Comparison of ENCODE assay signal across 8 cellular contexts in the genomic region with DNA sequence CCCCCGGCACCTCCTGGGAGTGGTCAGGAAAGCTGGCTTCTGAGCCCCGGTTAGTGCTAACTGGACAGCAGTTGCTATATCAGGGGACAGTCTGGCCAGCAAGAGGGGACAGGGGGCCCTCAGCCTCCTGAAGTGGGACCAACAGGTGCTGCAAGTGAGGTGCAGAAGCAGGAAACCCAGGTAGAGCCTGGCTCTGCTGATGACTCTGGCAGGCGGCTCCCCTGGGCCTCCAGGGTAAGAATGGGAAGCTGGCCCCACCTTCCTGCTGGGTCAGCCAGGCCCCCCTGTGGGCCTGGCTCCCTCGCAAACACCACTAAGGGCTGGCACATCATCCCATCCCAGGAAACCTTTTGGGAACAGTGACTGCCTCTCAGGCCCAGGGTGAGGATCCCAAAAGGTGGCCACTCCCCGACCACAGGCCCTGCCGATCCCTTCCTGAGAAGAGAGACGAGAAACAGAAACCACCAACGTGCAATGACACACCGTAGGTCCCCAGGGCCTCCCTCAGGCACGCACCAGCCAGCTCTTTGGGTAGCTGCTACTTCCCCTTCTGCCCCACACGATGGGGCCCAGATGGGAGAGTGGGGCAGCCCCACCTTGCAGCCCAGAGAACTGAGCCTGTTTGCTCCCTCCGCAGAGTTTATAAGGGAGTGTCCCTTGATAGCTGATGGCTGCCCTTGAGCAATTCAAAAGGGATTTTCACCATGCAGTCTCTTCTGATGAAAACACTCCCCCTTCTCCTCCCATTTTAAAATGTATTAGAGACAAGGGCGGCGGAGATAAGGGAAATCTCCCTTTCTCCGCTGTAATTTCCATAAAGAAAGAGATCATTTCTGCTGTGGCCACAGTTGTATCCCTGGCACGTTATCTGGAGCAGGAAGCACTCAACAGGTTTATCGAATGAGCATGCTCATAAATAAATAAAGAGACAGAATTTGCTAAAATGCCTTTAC.
DNase-seq lines count a peak whose midpoint lies in the region; ATAC-seq and TF ChIP-seq lines count a peak whose summit lies in the region.

No MANE protein-coding gene starts in this region.

- H3K4me1 ChIP-seq in Peyer's patch (peaks cover 4 to 40% (median 32%) of the 10 kb centered on the region in 4 donors), gastroesophageal sphincter (peaks cover 0 to 46% (median 27%) of the 10 kb centered on the region in 3 donors), ovary (ENCODE audit: insufficient read depth) (peaks cover 4% of the 10 kb centered on the region)

- ATAC-seq in GM18870 (IDR thresholded peaks at IDR 0.05; ENCODE audit: unreplicated experiment) (peak; percentile 76), HG03025 (IDR thresholded peaks at IDR 0.05; ENCODE audit: low FRiP score, unreplicated experiment) (peak; percentile 74), gastroesophageal sphincter (peak; percentile 46)
- ATAC-seq in activated T-cell treated with anti-CD3 and anti-CD28 coated beads, Interleukin-2, amount 50 U/mL, for 72 hours (replicated peaks in 1 of 2) = peak; percentile 86 to 88

- H3K27ac ChIP-seq in Peyer's patch (peak overlapping the region; percentile 69 to 84 (median 75)), gastroesophageal sphincter (peak overlapping the region in 3 of 4 donors; percentile 68 to 77 (median 70)), ovary (no peak overlapping the region)

- 32 to 33% methylated on average over 6 to 9 of the region's 17 CpGs for WGBS in gastroesophageal sphincter (ENCODE audit: low coverage in 1 of 2), 2 donors
- WGBS in ovary, 3 donors = 26 to 40% (median 28%) methylated on average over 17 of the region's 17 CpGs

- intact Hi-C loops in ovary (cut with DNase I) = loop anchor here in 1 of 4 donors (5.0 kb wide), 1 partner anchor 76 kb away; a partner anchor contains a TSS

- peaks cover 91% of the 10 kb centered on the region for H3K4me1 Mint-ChIP-seq in activated T-cell treated with anti-CD3 and anti-CD28 coated beads, Interleukin-2, amount 50 U/mL, for 72 hours (ENCODE audit: low read depth)

- H3K4me3 ChIP-seq in Peyer's patch (peak overlapping the region in 3 of 4 donors; percentile 12 to 40 (median 26)), gastroesophageal sphincter (peak overlapping the region in 1 of 2 donors; percentile 34), ovary (no peak overlapping the region)

- peaks cover 17 to 28% of the 10 kb centered on the region in 2 donors for H3K36me3 Mint-ChIP-seq in activated T-cell treated with anti-CD3 and anti-CD28 coated beads, Interleukin-2, amount 50 U/mL, for 72 hours (ENCODE audit: insufficient read depth in 2 of 2)

- no peak for TF ChIP-seq POLR2A in Peyer's patch (IDR thresholded peaks at IDR 0.05)
- no peak for TF ChIP-seq POLR2A in gastroesophageal sphincter (IDR thresholded peaks at IDR 0.05)
- no peak for TF ChIP-seq POLR2A in ovary (IDR thresholded peaks at IDR 0.05)

- H3K36me3 ChIP-seq in Peyer's patch (peaks cover 0 to 7% (median 0%) of the 10 kb centered on the region in 3 donors), gastroesophageal sphincter (peaks cover 0 to 12% of the 10 kb centered on the region in 2 donors), ovary (no peaks in the 10 kb centered on the region)

- H3K27me3 ChIP-seq in Peyer's patch (no peaks in the 10 kb centered on the region), gastroesophageal sphincter (no peaks in the 10 kb centered on the region), ovary (no peaks in the 10 kb centered on the region)

- TF ChIP-seq EP300 in gastroesophageal sphincter (IDR thresholded peaks at IDR 0.05) (no peak), ovary (IDR thresholded peaks at IDR 0.05) (no peak)

- peak; percentile 62 to 91 (median 83) for DNase-seq in Peyer's patch
- peak; percentile 90 to 93 for DNase-seq in activated T-cell treated with anti-CD3 and anti-CD28 coated beads, Interleukin-2, amount 50 U/mL, for 72 hours
- peak; percentile 93 for DNase-seq in stimulated activated CD4-positive, alpha-beta T cell treated with anti-CD3 and anti-CD28 coated beads, Interleukin-15, amount 100 ng/mL, for 24 hours
- no peak for DNase-seq in COR-L47 (lab: John Stamatoyannopoulos, UW)
- DNase-seq in ovary = no peak

- no peaks in the 10 kb centered on the region for H3K27me3 Mint-ChIP-seq in activated T-cell treated with anti-CD3 and anti-CD28 coated beads, Interleukin-2, amount 50 U/mL, for 72 hours (ENCODE audit: low read depth)

- H3K9me3 ChIP-seq in Peyer's patch (no peaks in the 10 kb centered on the region), gastroesophageal sphincter (no peaks in the 10 kb centered on the region), ovary (no peaks in the 10 kb centered on the region)

- H3K9me3 Mint-ChIP-seq in activated T-cell treated with anti-CD3 and anti-CD28 coated beads, Interleukin-2, amount 50 U/mL, for 72 hours = peaks cover 0 to 2% of the 10 kb centered on the region in 2 donors

- H3K4me3 Mint-ChIP-seq in activated T-cell treated with anti-CD3 and anti-CD28 coated beads, Interleukin-2, amount 50 U/mL, for 72 hours = peak overlapping the region; percentile 81 to 93

- TF ChIP-seq CTCF in Peyer's patch (IDR thresholded peaks at IDR 0.05) (no peak), gastroesophageal sphincter (IDR thresholded peaks at IDR 0.05) (no peak), ovary (IDR thresholded peaks at IDR 0.05) (no peak)

- peak overlapping the region; percentile 90 for H3K27ac Mint-ChIP-seq in activated T-cell treated with anti-CD3 and anti-CD28 coated beads, Interleukin-2, amount 50 U/mL, for 72 hours

Comparison
In these comparisons a context has a peak if more than half of its experiments do, and no peak if none do; other contexts are left out.
1. DNase-seq: peak in Peyer's patch (3 of 3), activated T-cell treated with anti-CD3 and anti-CD28 coated beads, Interleukin-2, amount 50 U/mL, for 72 hours (2 of 2) and stimulated activated CD4-positive, alpha-beta T cell treated with anti-CD3 and anti-CD28 coated beads, Interleukin-15, amount 100 ng/mL, for 24 hours (single experiment); none in COR-L47 (single experiment) and ovary (0 of 5).
2. H3K27ac ChIP-seq: peak in Peyer's patch (4 of 4) and gastroesophageal sphincter (3 of 4); none in ovary (0 of 2).
3. Peak in every context shown above with its lines, with median percentiles within 50 percentile points of each other: ATAC-seq.